In genomic region chr1:156508205-156508954, GRCh38 we compare ENCODE assay signal across 8 cellular contexts. TPM values are rescaled to one million over a fixed set of nuclear protein-coding genes. Genes with fewer than 3 reads are reported as not detected.
A peak's percentile ranks its signal among the peaks of the same experiment; 100 is the strongest.
DNase-seq lines count a peak whose midpoint lies in the region; ATAC-seq and TF ChIP-seq lines count a peak whose summit lies in the region.

No MANE protein-coding gene starts in this region.

- intact Hi-C loops in cardiac septum (cut with DNase I) = loop anchor here (5.0 kb wide), 2 partner anchors 84 to 386 kb away; partner anchors contain the start of gene NAXE

- no peak for TF ChIP-seq CTCF in GM12864 (IDR thresholded peaks at IDR 0.05; ENCODE audit: low read depth, low read length, missing control alignments)

- no peaks in the 10 kb centered on the region for H3K9me3 ChIP-seq in T-helper 17 cell (ENCODE audit: control insufficient read depth, low read length, poor library complexity, severe bottlenecking)

- no peak for ATAC-seq in T-helper 17 cell
- no peak for ATAC-seq in stimulated activated memory B cell treated with anti-CD40 and anti-IgM and Interleukin-4, amounts not matched to agents 10 μg/mL and 1 μg/mL and 100 μg/mL, for 72 hours
- no peak for ATAC-seq in GM19397 (IDR thresholded peaks at IDR 0.05; ENCODE audit: unreplicated experiment)
- ATAC-seq in GM21390 (IDR thresholded peaks at IDR 0.05; ENCODE audit: unreplicated experiment) = no peak
- ATAC-seq in HG03565 (IDR thresholded peaks at IDR 0.05; ENCODE audit: unreplicated experiment) = no peak

- no peaks in the 10 kb centered on the region for H3K27me3 Mint-ChIP-seq in T-helper 17 cell
- no peaks in the 10 kb centered on the region for H3K27me3 Mint-ChIP-seq in stimulated activated memory B cell treated with anti-CD40 and anti-IgM and Interleukin-4, amounts not matched to agents 10 μg/mL and 1 μg/mL and 100 μg/mL, for 72 hours

- H3K4me3 ChIP-seq in GM12864 (ENCODE audit: low read depth, low read length) = peak overlapping the region; percentile 55

- DNase-seq in GM12864 (ENCODE audit: low read depth) (no peak), T-helper 17 cell (no peak), cardiac septum (ENCODE audit: low spot score) (peak; percentile 89), cerebellar cortex (ENCODE audit: low spot score) (no peak)

- no peak overlapping the region for H3K4me3 Mint-ChIP-seq in T-helper 17 cell
- H3K4me3 Mint-ChIP-seq in stimulated activated memory B cell treated with anti-CD40 and anti-IgM and Interleukin-4, amounts not matched to agents 10 μg/mL and 1 μg/mL and 100 μg/mL, for 72 hours = peak overlapping the region; percentile 81

- no peaks in the 10 kb centered on the region for H3K9me3 Mint-ChIP-seq in stimulated activated memory B cell treated with anti-CD40 and anti-IgM and Interleukin-4, amounts not matched to agents 10 μg/mL and 1 μg/mL and 100 μg/mL, for 72 hours

- peak overlapping the region; percentile 99 for H3K27ac Mint-ChIP-seq in T-helper 17 cell
- H3K27ac Mint-ChIP-seq in stimulated activated memory B cell treated with anti-CD40 and anti-IgM and Interleukin-4, amounts not matched to agents 10 μg/mL and 1 μg/mL and 100 μg/mL, for 72 hours = peak overlapping the region; percentile 88

- peaks cover 2% of the 10 kb centered on the region for H3K36me3 Mint-ChIP-seq in T-helper 17 cell (ENCODE audit: low read depth)
- H3K36me3 Mint-ChIP-seq in stimulated activated memory B cell treated with anti-CD40 and anti-IgM and Interleukin-4, amounts not matched to agents 10 μg/mL and 1 μg/mL and 100 μg/mL, for 72 hours = no peaks in the 10 kb centered on the region

- H3K4me1 Mint-ChIP-seq in T-helper 17 cell = peaks cover 35% of the 10 kb centered on the region
- H3K4me1 Mint-ChIP-seq in stimulated activated memory B cell treated with anti-CD40 and anti-IgM and Interleukin-4, amounts not matched to agents 10 μg/mL and 1 μg/mL and 100 μg/mL, for 72 hours = peaks cover 50% of the 10 kb centered on the region

RNA-seq across cellular contexts. Expression of gene MEF2D, which starts 7.8 kb away (rescaled TPM):
- total RNA-seq in T-helper 17 cell (100 to 1,000 TPM; 142 to 157 TPM), cardiac septum (93.1 TPM)
